Comparison of ENCODE assay signal across 8 cellular contexts in genomic region chr4:123398151-123398802, GRCh38. TPM values are rescaled to one million over a fixed set of nuclear protein-coding genes. Genes with fewer than 3 reads are reported as not detected.
DNase-seq lines count a peak whose midpoint lies in the region; ATAC-seq and TF ChIP-seq lines count a peak whose summit lies in the region.

No MANE protein-coding gene starts in this region.

- H3K4me1 ChIP-seq in OCI-LY7 (ENCODE audit: insufficient read depth, low read length, poor library complexity, severe bottlenecking) (peaks cover 36% of the 10 kb centered on the region), subcutaneous abdominal adipose tissue (ENCODE audit: control insufficient read depth in 5 of 5, insufficient read depth in 5 of 5, low read length in 5 of 5) (peaks cover 9 to 42% (median 24%) of the 10 kb centered on the region in 5 donors)

- H3K9me2 ChIP-seq in OCI-LY7 (ENCODE audit: insufficient read depth, low read length), result no peaks in the 10 kb centered on the region

- H3K27me3 ChIP-seq in subcutaneous abdominal adipose tissue (ENCODE audit: control insufficient read depth in 5 of 5, insufficient read depth in 4 of 5, low read length in 5 of 5), result no peaks in the 10 kb centered on the region

- H3K4me2 ChIP-seq in OCI-LY7 (ENCODE audit: low read length), result peak overlapping the region; percentile 96

- H3K4me3 Mint-ChIP-seq in activated T-helper 17 cell treated with anti-CD3 and anti-CD28 coated beads, Interleukin-2, amount 50 U/mL, for 72 hours, result peak overlapping the region; percentile 94
- peak overlapping the region; percentile 80 to 96 (median 94) for H3K4me3 Mint-ChIP-seq in naive thymus-derived CD8-positive, alpha-beta T cell

- H3K9ac ChIP-seq in subcutaneous abdominal adipose tissue (ENCODE audit: low read length in 5 of 5), result peak overlapping the region; percentile 76 to 96 (median 94)

- TF ChIP-seq CTCF in OCI-LY7 (conservative IDR thresholded peaks at IDR 0.05; ENCODE audit: low read length), result peak; percentile 55; the same call in 1 of the 2 replicates

- H2AFZ ChIP-seq in OCI-LY7 (ENCODE audit: low read length), result peak overlapping the region; percentile 61

- peak; percentile 67 for ATAC-seq in HG03354 (IDR thresholded peaks at IDR 0.05; ENCODE audit: poor library complexity, severe bottlenecking, unreplicated experiment)
- peak; percentile 61 for ATAC-seq in activated T-helper 17 cell treated with anti-CD3 and anti-CD28 coated beads, Interleukin-2, amount 50 U/mL, for 72 hours (replicated peaks)
- ATAC-seq in naive thymus-derived CD8-positive, alpha-beta T cell, result peak; percentile 59 to 67

- CTCF ChIA-PET in OCI-LY7 (lab: Charles Lee; ENCODE audit: unreplicated experiment), result no interaction called here

- DNase-seq in CD1c-positive myeloid dendritic cell (ENCODE audit: extremely low spot score) (peak; percentile 76), OCI-LY7 (ENCODE audit: low spot score) (peak; percentile 81), fibroblast of peridontal ligament (ENCODE audit: extremely low read depth) (peak; percentile 57)
- DNase-seq in naive thymus-derived CD8-positive, alpha-beta T cell, result peak in 9 of 10 donors; percentile 31 to 70 (median 60)

- H3K9me3 Mint-ChIP-seq in activated T-helper 17 cell treated with anti-CD3 and anti-CD28 coated beads, Interleukin-2, amount 50 U/mL, for 72 hours, result no peaks in the 10 kb centered on the region
- H3K9me3 Mint-ChIP-seq in naive thymus-derived CD8-positive, alpha-beta T cell, result no peaks in the 10 kb centered on the region

- intact Hi-C loops in OCI-LY7 (cut with micrococcal nuclease; ENCODE audit: unreplicated experiment), result loop anchor here (2.0 to 10.0 kb wide), 7 partner anchors 47 to 296 kb away; no protein-coding TSS in a partner anchor

- no peaks in the 10 kb centered on the region for H3K9me3 ChIP-seq in OCI-LY7 (ENCODE audit: low read length)
- H3K9me3 ChIP-seq in subcutaneous abdominal adipose tissue (ENCODE audit: control insufficient read depth in 5 of 5, low read length in 5 of 5), result no peaks in the 10 kb centered on the region

- TF ChIP-seq POLR2A in GM19099 (IDR thresholded peaks at IDR 0.05; ENCODE audit: extremely low read depth, insufficient read length, low read depth), result peak; percentile 54

- no TSS peak for BruUV-seq in OCI-LY7 (replicated peaks; lab: Mats Ljungman, UMichigan)

- H3K27ac ChIP-seq in OCI-LY7 (ENCODE audit: low read depth, low read length, poor library complexity, severe bottlenecking), result no peak overlapping the region
- H3K27ac ChIP-seq in subcutaneous abdominal adipose tissue (ENCODE audit: low read depth, low read length), result peak overlapping the region; percentile 93

- H3K27me3 Mint-ChIP-seq in activated T-helper 17 cell treated with anti-CD3 and anti-CD28 coated beads, Interleukin-2, amount 50 U/mL, for 72 hours, result peaks cover 6% of the 10 kb centered on the region
- peaks cover 0 to 2% (median 0%) of the 10 kb centered on the region in 5 donors for H3K27me3 Mint-ChIP-seq in naive thymus-derived CD8-positive, alpha-beta T cell

- H3K36me3 ChIP-seq in OCI-LY7 (ENCODE audit: insufficient read depth, low read length) (no peaks in the 10 kb centered on the region), subcutaneous abdominal adipose tissue (ENCODE audit: control insufficient read depth in 5 of 5, insufficient read depth in 5 of 5, low read length in 5 of 5) (peaks cover 0 to 25% (median 18%) of the 10 kb centered on the region in 5 donors)

- H3K27ac Mint-ChIP-seq in activated T-helper 17 cell treated with anti-CD3 and anti-CD28 coated beads, Interleukin-2, amount 50 U/mL, for 72 hours, result peak overlapping the region; percentile 92
- H3K27ac Mint-ChIP-seq in naive thymus-derived CD8-positive, alpha-beta T cell, result peak overlapping the region; percentile 66 to 93 (median 86)

- H3K79me2 ChIP-seq in OCI-LY7 (ENCODE audit: insufficient read depth, low read depth, low read length), result no peaks in the 10 kb centered on the region

- no peaks in the 10 kb centered on the region for H4K20me1 ChIP-seq in OCI-LY7 (ENCODE audit: insufficient read depth, low read length)

- H3K4me3 ChIP-seq in OCI-LY7 (ENCODE audit: low read depth, low read length, poor library complexity, severe bottlenecking) (peak overlapping the region; percentile 74), subcutaneous abdominal adipose tissue (ENCODE audit: low read depth in 1 of 5, low read length in 5 of 5) (peak overlapping the region; percentile 74 to 97 (median 92))

- H3K4me1 Mint-ChIP-seq in activated T-helper 17 cell treated with anti-CD3 and anti-CD28 coated beads, Interleukin-2, amount 50 U/mL, for 72 hours, result peaks cover 13% of the 10 kb centered on the region
- H3K4me1 Mint-ChIP-seq in naive thymus-derived CD8-positive, alpha-beta T cell, result peaks cover 11 to 28% (median 24%) of the 10 kb centered on the region in 4 donors

- H3K36me3 Mint-ChIP-seq in activated T-helper 17 cell treated with anti-CD3 and anti-CD28 coated beads, Interleukin-2, amount 50 U/mL, for 72 hours (ENCODE audit: low read depth), result peaks cover 65% of the 10 kb centered on the region
- peaks cover 0 to 13% (median 10%) of the 10 kb centered on the region in 3 donors for H3K36me3 Mint-ChIP-seq in naive thymus-derived CD8-positive, alpha-beta T cell

- POLR2A ChIA-PET in OCI-LY7 (lab: Charles Lee), result no interaction called here
- POLR2A ChIA-PET in naive thymus-derived CD8-positive, alpha-beta T cell (lab: Charles Lee), result interaction anchor here (0.6 to 1.0 kb wide), 5 partner anchors 16 to 218 kb away, joined by 3 to 4 read pairs (median 3); no protein-coding TSS in a partner anchor

RNA-seq across cellular contexts. Expression of gene SPRY1, which starts 1.7 kb away (rescaled TPM):
- total RNA-seq in OCI-LY7 (2014; rRNA removed; shearing (Covaris generic)), result 0.79 and 1.5 TPM in 2 replicates
- 0.13 and 0.39 TPM in 2 replicates for total RNA-seq in OCI-LY7 (2022)
- total RNA-seq in activated T-helper 17 cell treated with anti-CD3 and anti-CD28 coated beads, Interleukin-2, amount 50 U/mL, for 72 hours, result 10 to 100 TPM in 1 of 2 donors, 1 to 10 TPM in 1; 9.8 to 76.0 TPM
- 1 to 10 TPM; 8.1 to 9.0 TPM for total RNA-seq in naive thymus-derived CD8-positive, alpha-beta T cell
- polyA plus RNA-seq in naive thymus-derived CD8-positive, alpha-beta T cell, result 10 to 100 TPM in 1 of 3 donors, 1 to 10 TPM in 2; 6.9 to 11.0 (median 9.7) TPM
